Comparison of ENCODE assay signal across 15 cellular contexts in the genomic region with DNA sequence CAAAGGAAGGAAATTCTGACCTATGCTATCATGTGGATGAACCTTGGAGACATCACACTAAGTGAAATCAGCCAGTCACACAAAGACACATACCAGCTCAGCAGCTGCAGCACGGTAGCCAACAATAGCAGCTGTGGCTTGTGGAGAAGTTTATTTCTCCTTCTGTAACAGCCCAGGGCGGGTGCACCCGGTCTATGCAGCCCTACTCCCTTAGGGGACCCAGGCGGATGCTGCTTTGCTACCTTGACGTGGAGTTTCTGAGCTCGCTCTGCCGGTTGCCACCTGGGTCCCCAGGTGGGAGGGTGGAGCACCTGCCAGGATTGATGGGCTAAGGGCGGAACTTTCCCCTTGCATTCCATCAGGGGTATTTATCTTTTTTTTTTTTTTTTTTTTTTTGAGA. TPM values are rescaled to one million over a fixed set of nuclear protein-coding genes. Genes with fewer than 3 reads are reported as not detected.
DNase-seq lines count a peak whose midpoint lies in the region; ATAC-seq, FAIRE-seq and TF ChIP-seq lines count a peak whose summit lies in the region.
"Had no signal": no experiment of that assay in that cellular context is flagged by ENCODE, and none has a peak within 500 bp of the region (broad histone marks: within the 10 kb centered on the region; RNA-seq: fewer than 3 reads in every experiment).

No MANE protein-coding gene starts in this region.

- no peak for DNase-seq in stimulated activated naive CD8-positive, alpha-beta T cell treated with anti-CD3 and anti-CD28 coated beads, Interleukin-15, amount 100 ng/mL, for 72 hours
- no peak for DNase-seq in stimulated activated naive CD8-positive, alpha-beta T cell treated with anti-CD3 and anti-CD28 coated beads, Interleukin-15, Interleukin-2, amounts not matched to agents 100 U/mL and 50 U/mL, for 24 hours
- peak; percentile 30 for DNase-seq in activated B cell treated with CpG ODN at 0.5 μM for 24 hours
- DNase-seq in chondrocyte (ENCODE audit: low spot score) = no peak
- DNase-seq in H54 (ENCODE audit: insufficient read length, low spot score) = no peak
- DNase-seq in WERI-Rb-1 = no peak
- DNase-seq in posterior vena cava (ENCODE audit: low spot score) = no peak
- DNase-seq: GF-D8, mesenchymal stem cell, NCI-H2029, T1000 had no signal

- peaks cover 6% of the 10 kb centered on the region for H3K27me3 Mint-ChIP-seq in stimulated activated naive CD8-positive, alpha-beta T cell treated with anti-CD3 and anti-CD28 coated beads, Interleukin-15, amount 100 ng/mL, for 72 hours
- peaks cover 12% of the 10 kb centered on the region for H3K27me3 Mint-ChIP-seq in activated B cell treated with CpG ODN at 0.5 μM for 24 hours
- peaks cover 4% of the 10 kb centered on the region for H3K27me3 Mint-ChIP-seq in chondrocyte (ENCODE audit: low read depth)

- intact Hi-C loops in activated B cell treated with CpG ODN at 0.5 μM for 24 hours (cut with micrococcal nuclease) (loop anchor here (1.0 kb wide), 2 partner anchors 13 to 22 kb away; no protein-coding TSS in a partner anchor), posterior vena cava (cut with DNase I) (no loop called here)

- TF ChIP-seq POLR2A in H54 (IDR thresholded peaks at IDR 0.05; ENCODE audit: low read depth, low read length) = no peak

- H3K4me3 ChIP-seq in WERI-Rb-1 (ENCODE audit: low read depth, low read length) = no peak overlapping the region

- no peaks in the 10 kb centered on the region for H3K27me3 ChIP-seq in WERI-Rb-1 (ENCODE audit: insufficient read depth, low read depth, severe bottlenecking)

- no peak overlapping the region for H3K27ac ChIP-seq in WERI-Rb-1

- H3K27ac Mint-ChIP-seq in stimulated activated naive CD8-positive, alpha-beta T cell treated with anti-CD3 and anti-CD28 coated beads, Interleukin-15, amount 100 ng/mL, for 72 hours = no peak overlapping the region
- H3K27ac Mint-ChIP-seq in activated B cell treated with CpG ODN at 0.5 μM for 24 hours (peak overlapping the region; percentile 65), chondrocyte (ENCODE audit: unreplicated experiment) (no peak overlapping the region)

- H3K4me3 Mint-ChIP-seq in stimulated activated naive CD8-positive, alpha-beta T cell treated with anti-CD3 and anti-CD28 coated beads, Interleukin-15, amount 100 ng/mL, for 72 hours = no peak overlapping the region
- H3K4me3 Mint-ChIP-seq in activated B cell treated with CpG ODN at 0.5 μM for 24 hours (peak overlapping the region; percentile 38), chondrocyte (ENCODE audit: unreplicated experiment) (no peak overlapping the region)

- POLR2A ChIA-PET in activated B cell treated with CpG ODN at 0.5 μM for 24 hours (lab: Charles Lee) = interaction anchor here (0.7 to 1.4 kb wide), 14 partner anchors 9 to 1676 kb away, joined by 3 to 11 read pairs (median 6); a partner anchor contains a TSS

- H3K9me3 ChIP-seq in WERI-Rb-1 (ENCODE audit: severe bottlenecking) = no peaks in the 10 kb centered on the region

- CTCF ChIA-PET in activated B cell treated with CpG ODN at 0.5 μM for 24 hours (lab: Charles Lee) = interaction anchor here (1.0 kb wide), 1 partner anchor 26 kb away, joined by 4 read pairs; no protein-coding TSS in a partner anchor

- TF ChIP-seq CTCF in activated B cell treated with CpG ODN at 0.5 μM for 24 hours (IDR thresholded peaks at IDR 0.05) (no peak), chondrocyte (IDR thresholded peaks at IDR 0.05) (no peak), WERI-Rb-1 (IDR thresholded peaks at IDR 0.05; ENCODE audit: low read depth, low read length) (no peak)

- H3K36me3 Mint-ChIP-seq in activated B cell treated with CpG ODN at 0.5 μM for 24 hours (ENCODE audit: low read depth) = no peaks in the 10 kb centered on the region
- H3K36me3 Mint-ChIP-seq in chondrocyte (ENCODE audit: low read depth) = no peaks in the 10 kb centered on the region

- no peaks in the 10 kb centered on the region for H3K36me3 ChIP-seq in WERI-Rb-1

- peak; percentile 29 for ATAC-seq in stimulated activated naive CD8-positive, alpha-beta T cell treated with anti-CD3 and anti-CD28 coated beads, Interleukin-15, amount 100 ng/mL, for 72 hours
- ATAC-seq in stimulated activated naive CD8-positive, alpha-beta T cell treated with anti-CD3 and anti-CD28 coated beads, Interleukin-15, Interleukin-2, amounts not matched to agents 100 U/mL and 50 U/mL, for 24 hours = no peak
- ATAC-seq in HG03045 (IDR thresholded peaks at IDR 0.05; ENCODE audit: unreplicated experiment) (peak; percentile 40), activated B cell treated with CpG ODN at 0.5 μM for 24 hours (ENCODE audit: low read depth) (peak; percentile 78)

- FAIRE-seq in H54 (lab: Jason Lieb, UNC) = no peak
- FAIRE-seq: bronchial epithelial cell had no signal

- peaks cover 30% of the 10 kb centered on the region for H3K4me1 Mint-ChIP-seq in stimulated activated naive CD8-positive, alpha-beta T cell treated with anti-CD3 and anti-CD28 coated beads, Interleukin-15, amount 100 ng/mL, for 72 hours
- H3K4me1 Mint-ChIP-seq in activated B cell treated with CpG ODN at 0.5 μM for 24 hours = peaks cover 42% of the 10 kb centered on the region
- H3K4me1 Mint-ChIP-seq in chondrocyte (ENCODE audit: low read depth) = no peaks in the 10 kb centered on the region

- H3K9me3 Mint-ChIP-seq in stimulated activated naive CD8-positive, alpha-beta T cell treated with anti-CD3 and anti-CD28 coated beads, Interleukin-15, amount 100 ng/mL, for 72 hours = no peaks in the 10 kb centered on the region
- H3K9me3 Mint-ChIP-seq in activated B cell treated with CpG ODN at 0.5 μM for 24 hours (peaks cover 2% of the 10 kb centered on the region), chondrocyte (ENCODE audit: low read depth) (no peaks in the 10 kb centered on the region)

RNA-seq across cellular contexts. Expression of a gene that starts 45.1 kb away (rescaled TPM):
- total RNA-seq in activated B cell treated with CpG ODN at 0.5 μM for 24 hours (not detected in 2 replicates), chondrocyte (not detected in 3 replicates), posterior vena cava (not detected)
- total RNA-seq: bronchial epithelial cell, epithelial cell of proximal tubule, pulmonary artery endothelial cell had no signal
